In the genomic region with DNA sequence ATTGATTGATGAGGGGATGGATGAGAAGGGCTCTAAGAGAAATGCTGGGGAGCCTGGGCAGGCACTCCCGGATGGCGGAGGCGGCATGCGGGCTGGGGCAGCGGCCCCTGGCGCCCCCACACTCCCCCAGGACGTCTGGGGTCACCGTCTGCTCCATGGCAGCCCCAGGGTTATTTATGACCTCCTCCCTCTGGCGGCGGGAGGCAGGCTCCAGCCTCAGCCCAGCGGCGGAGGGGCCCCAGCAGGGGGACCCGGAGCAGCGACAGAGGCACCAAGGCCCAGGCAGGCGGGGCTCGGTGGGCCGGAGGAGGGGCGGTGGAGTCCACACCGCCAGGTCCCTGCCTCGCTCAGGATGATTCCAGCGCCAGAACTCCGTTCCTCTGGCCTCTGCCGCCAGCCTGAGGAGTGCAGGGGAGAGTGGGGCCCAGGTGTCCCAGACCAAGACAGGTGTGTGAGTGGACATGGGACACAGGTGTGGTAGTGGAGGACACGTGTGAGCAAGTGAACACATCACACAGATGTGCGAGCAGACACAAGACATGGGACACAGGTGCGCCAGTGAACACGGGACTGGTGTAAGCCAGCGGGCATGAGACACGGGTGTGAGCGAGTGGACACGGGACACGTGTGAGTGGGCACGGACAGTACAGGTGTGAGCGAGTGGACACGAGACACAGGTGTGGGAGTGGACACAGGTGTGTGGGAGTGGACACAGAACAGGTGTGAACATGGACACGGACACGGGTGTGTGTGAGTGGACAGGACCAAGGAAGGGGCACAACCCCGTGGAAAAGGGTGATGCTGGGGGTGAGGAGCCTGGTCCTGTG, we compare ENCODE assay signal across 1 cellular context.
TF ChIP-seq lines count a peak whose summit lies in the region.

No MANE protein-coding gene starts in this region.

TF ChIP-seq in IMR-90, 13 proteins besides CTCF, POLR2A, EP300 and RAD21 (continued from another document):
- TF ChIP-seq MAZ (IDR thresholded peaks at IDR 0.05; ENCODE audit: borderline replicate concordance, low read depth, low read length) (peak; percentile 90), MXI1 (IDR thresholded peaks at IDR 0.05; ENCODE audit: borderline replicate concordance, low read depth, low read length) (no peak), RFX5 (IDR thresholded peaks at IDR 0.05; ENCODE audit: low read depth, low read length) (no peak), FOS (IDR thresholded peaks at IDR 0.05; ENCODE audit: low read depth, low read length) (no peak), CEBPB (IDR thresholded peaks at IDR 0.05; ENCODE audit: low read depth, low read length) (no peak), RCOR1 (IDR thresholded peaks at IDR 0.05; ENCODE audit: insufficient replicate concordance, low read length) (no peak), BHLHE40 (IDR thresholded peaks at IDR 0.05; ENCODE audit: low read depth, low read length) (no peak)
- TF ChIP-seq, protein P1, sequence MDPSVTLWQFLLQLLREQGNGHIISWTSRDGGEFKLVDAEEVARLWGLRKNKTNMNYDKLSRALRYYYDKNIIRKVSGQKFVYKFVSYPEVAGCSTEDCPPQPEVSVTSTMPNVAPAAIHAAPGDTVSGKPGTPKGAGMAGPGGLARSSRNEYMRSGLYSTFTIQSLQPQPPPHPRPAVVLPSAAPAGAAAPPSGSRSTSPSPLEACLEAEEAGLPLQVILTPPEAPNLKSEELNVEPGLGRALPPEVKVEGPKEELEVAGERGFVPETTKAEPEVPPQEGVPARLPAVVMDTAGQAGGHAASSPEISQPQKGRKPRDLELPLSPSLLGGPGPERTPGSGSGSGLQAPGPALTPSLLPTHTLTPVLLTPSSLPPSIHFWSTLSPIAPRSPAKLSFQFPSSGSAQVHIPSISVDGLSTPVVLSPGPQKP (IDR thresholded peaks at IDR 0.05; ENCODE audit: borderline replicate concordance, low read depth, low read length): no peak
